ENCODE assay signal across 11 cellular contexts in genomic region chr11:57781529-57781943, GRCh38. TPM values are rescaled to one million over a fixed set of nuclear protein-coding genes. Genes with fewer than 3 reads are reported as not detected.
A peak's percentile ranks its signal among the peaks of the same experiment; 100 is the strongest.
DNase-seq lines count a peak whose midpoint lies in the region; ATAC-seq and TF ChIP-seq lines count a peak whose summit lies in the region.
"Had no signal": no experiment of that assay in that cellular context is flagged by ENCODE, and none has a peak within 500 bp of the region (broad histone marks: within the 10 kb centered on the region; RNA-seq: fewer than 3 reads in every experiment).

No MANE protein-coding gene starts in this region.

- H3K36me3 ChIP-seq in esophagus squamous epithelium (peaks cover 0 to 16% (median 0%) of the 10 kb centered on the region in 3 donors), brain microvascular endothelial cell (replicated peaks) (no peaks in the 10 kb centered on the region), WERI-Rb-1 (no peaks in the 10 kb centered on the region)
- H3K36me3 ChIP-seq: HAP-1 had no signal

- peak; percentile 49 for DNase-seq in left cardiac atrium
- no peak for DNase-seq in Right ventricle myocardium inferior (ENCODE audit: missing footprints)
- no peak for DNase-seq in esophagus squamous epithelium (lab: John Stamatoyannopoulos, UW)
- no peak for DNase-seq in naive B cell
- no peak for DNase-seq in brain microvascular endothelial cell
- DNase-seq in WERI-Rb-1, result no peak
- DNase-seq in effector CD4-positive, alpha-beta T cell, result no peak
- no peak for DNase-seq in putamen (ENCODE audit: low spot score)
- DNase-seq: activated CD8-positive, alpha-beta memory T cell treated with anti-CD3 and anti-CD28 coated beads, Interleukin-2, amount 50 U/mL, for 4 hours; substantia nigra had no signal

- 13 to 32% methylated on average over 1 to 3 of the region's 3 CpGs for WGBS in esophagus squamous epithelium, 2 donors

- peaks cover 44 to 100% (median 91%) of the 10 kb centered on the region in 3 donors for H3K4me1 ChIP-seq in esophagus squamous epithelium

- no peaks in the 10 kb centered on the region for H3K27me3 ChIP-seq in esophagus squamous epithelium
- no peaks in the 10 kb centered on the region for H3K27me3 ChIP-seq in brain microvascular endothelial cell (replicated peaks)
- H3K27me3 ChIP-seq in WERI-Rb-1 (ENCODE audit: insufficient read depth, low read depth, severe bottlenecking), result no peaks in the 10 kb centered on the region

- H3K27me3 Mint-ChIP-seq in naive B cell, result no peaks in the 10 kb centered on the region

- peaks cover 32 to 63% (median 55%) of the 10 kb centered on the region in 3 donors for H3K4me1 Mint-ChIP-seq in naive B cell

- peak overlapping the region in 5 of 6 donors; percentile 46 to 83 (median 82) for H3K27ac Mint-ChIP-seq in naive B cell

- H3K4me3 ChIP-seq in esophagus squamous epithelium, result no peak overlapping the region
- no peak overlapping the region for H3K4me3 ChIP-seq in brain microvascular endothelial cell (ENCODE audit: low read depth, low read length)
- no peak overlapping the region for H3K4me3 ChIP-seq in WERI-Rb-1 (ENCODE audit: low read depth, low read length)
- H3K4me3 ChIP-seq: HAP-1 had no signal

- intact Hi-C loops in left cardiac atrium (cut with DNase I), result no loop called here
- intact Hi-C loops in Right ventricle myocardium inferior (cut with DNase I), result no loop called here
- intact Hi-C loops in esophagus squamous epithelium (cut with DNase I), result no loop called here

- TF ChIP-seq CTCF in esophagus squamous epithelium (IDR thresholded peaks at IDR 0.05), result peak in 1 of 6 experiments; percentile 6
- TF ChIP-seq CTCF in brain microvascular endothelial cell (IDR thresholded peaks at IDR 0.05; ENCODE audit: low read depth, low read length, missing control alignments), result no peak
- no peak for TF ChIP-seq CTCF in WERI-Rb-1 (IDR thresholded peaks at IDR 0.05; ENCODE audit: low read depth, low read length)

- H3K36me3 Mint-ChIP-seq in naive B cell, result no peaks in the 10 kb centered on the region

- H3K9me3 Mint-ChIP-seq in naive B cell, result peaks cover 0 to 1% (median 0%) of the 10 kb centered on the region in 7 donors

- TF ChIP-seq POLR2A in esophagus squamous epithelium (IDR thresholded peaks at IDR 0.05), result no peak

- H3K27ac ChIP-seq in esophagus squamous epithelium (peak overlapping the region; percentile 53 to 92 (median 86)), brain microvascular endothelial cell (no peak overlapping the region), WERI-Rb-1 (no peak overlapping the region)

- H3K4me3 Mint-ChIP-seq in naive B cell, result no peak overlapping the region

- in situ Hi-C loops in brain microvascular endothelial cell (cut with HindIII; ENCODE audit: low pct_ligation_motif_present, low sequenced_read_pairs), result no loop called here

- ATAC-seq in left cardiac atrium (peak in 1 of 2 donors; percentile 14), Right ventricle myocardium inferior (no peak), naive B cell (ENCODE audit: low read depth in 2 of 2) (no peak)

- H3K9me3 ChIP-seq in esophagus squamous epithelium, result no peaks in the 10 kb centered on the region
- H3K9me3 ChIP-seq in WERI-Rb-1 (ENCODE audit: severe bottlenecking), result no peaks in the 10 kb centered on the region
- H3K9me3 ChIP-seq: HAP-1 had no signal

RNA-seq across cellular contexts. Expression of gene CTNND1, which starts 19.9 kb away (rescaled TPM):
- total RNA-seq in left cardiac atrium (10 to 100 TPM; 75.2 to 82.0 TPM), Right ventricle myocardium inferior (67.0 TPM), esophagus squamous epithelium (100 to 1,000 TPM; 230 to 308 (median 271) TPM)
- polyA plus RNA-seq in naive B cell (ENCODE audit: low read depth in 6 of 6), result 1 to 10 TPM in 5 of 6 donors, under 1 TPM in 1; 0.28 to 9.5 (median 7.8) TPM

RNA-seq across cellular contexts. Expression of gene BTBD18, which starts 29.9 kb away (rescaled TPM):
- not detected for total RNA-seq in left cardiac atrium
- not detected for total RNA-seq in Right ventricle myocardium inferior
- total RNA-seq in esophagus squamous epithelium, result not detected
- 1 to 10 TPM in 3 of 6 donors, under 1 TPM in 2, not detected in 1; 0.47 to 1.6 (median 1.4) TPM for polyA plus RNA-seq in naive B cell (ENCODE audit: low read depth in 6 of 6)

RNA-seq across cellular contexts. Expression of gene SELENOH, which starts 40.2 kb away (rescaled TPM):
- 100 to 1,000 TPM in 1 of 2 donors, 10 to 100 TPM in 1; 99.1 to 116 TPM for total RNA-seq in left cardiac atrium
- total RNA-seq in Right ventricle myocardium inferior, result 72.9 TPM
- total RNA-seq in esophagus squamous epithelium, result 100 to 1,000 TPM in 2 of 4 donors, 10 to 100 TPM in 2; 75.2 to 166 (median 112) TPM
- 100 to 1,000 TPM; 299 to 401 (median 350) TPM for polyA plus RNA-seq in naive B cell (ENCODE audit: low read depth in 6 of 6)

Comparison
In these comparisons a context has a peak if more than half of its experiments do, and no peak if none do; other contexts are left out.
1. H3K27ac ChIP-seq: peak in esophagus squamous epithelium (4 of 4); none in brain microvascular endothelial cell (single experiment) and WERI-Rb-1 (single experiment).